In genomic region chr14:94346841-94347240, GRCh38 we compare ENCODE assay signal across 20 cellular contexts. TPM values are rescaled to one million over a fixed set of nuclear protein-coding genes. Genes with fewer than 3 reads are reported as not detected.
DNase-seq lines count a peak whose midpoint lies in the region; ATAC-seq and TF ChIP-seq lines count a peak whose summit lies in the region.
"Had no signal": no experiment of that assay in that cellular context is flagged by ENCODE, and none has a peak within 500 bp of the region (broad histone marks: within the 10 kb centered on the region; RNA-seq: fewer than 3 reads in every experiment).

No MANE protein-coding gene starts in this region.

- WGBS in heart left ventricle, 4 donors = 79 to 90% (median 85%) methylated on average over 5 of the region's 5 CpGs

- H3K9me3 Mint-ChIP-seq in stimulated activated naive B cell treated with anti-CD40 and anti-IgM and Interleukin-4, amounts not matched to agents 10 μg/mL and 1 μg/mL and 100 μg/mL, for 72 hours = peaks cover 0 to under 1% of the 10 kb centered on the region in 2 donors
- H3K9me3 Mint-ChIP-seq: natural killer cell treated with Interleukin-12 subunit alpha and Interleukin-12 subunit beta and Interleukin-15 and Interleukin-18, amount 100 ng/mL, for 72 hours; type B pancreatic cell had no signal

- H3K27ac Mint-ChIP-seq in T-helper 17 cell = peak overlapping the region; percentile 92
- peak overlapping the region; percentile 93 for H3K27ac Mint-ChIP-seq in stimulated activated naive B cell treated with anti-CD40 and anti-IgM and Interleukin-4, amounts not matched to agents 10 μg/mL and 1 μg/mL and 100 μg/mL, for 72 hours
- H3K27ac Mint-ChIP-seq: natural killer cell treated with Interleukin-12 subunit alpha and Interleukin-12 subunit beta and Interleukin-15 and Interleukin-18, amount 100 ng/mL, for 72 hours; type B pancreatic cell had no signal

- no peaks in the 10 kb centered on the region for H3K36me3 ChIP-seq in right atrium auricular region
- no peaks in the 10 kb centered on the region for H3K36me3 ChIP-seq in heart left ventricle
- no peaks in the 10 kb centered on the region for H3K36me3 ChIP-seq in WERI-Rb-1
- H3K36me3 ChIP-seq: left ventricle myocardium inferior, SJCRH30 had no signal

- H3K4me3 ChIP-seq in right atrium auricular region (no peak overlapping the region), heart left ventricle (no peak overlapping the region), WERI-Rb-1 (ENCODE audit: low read depth, low read length) (no peak overlapping the region)
- H3K4me3 ChIP-seq: left ventricle myocardium inferior, SJCRH30 had no signal

- DNase-seq in right atrium auricular region (ENCODE audit: low spot score) (peak; percentile 28), heart left ventricle (no peak), T-helper 17 cell (no peak), WERI-Rb-1 (no peak), cerebellar nuclear complex (lab: John Stamatoyannopoulos, UW) (no peak)
- DNase-seq in stimulated activated naive B cell treated with anti-CD40 and anti-IgM and Interleukin-4, amounts not matched to agents 10 μg/mL and 1 μg/mL and 100 μg/mL, for 72 hours = no peak
- DNase-seq: amniotic stem cell, cortex of kidney, DMS79, hippocampal formation, left ventricle myocardium inferior, MV-4-11, NCI-H2171 treated with DMSO at 0.1 percent for 48 hours, SJCRH30 had no signal

- H3K4me1 Mint-ChIP-seq in T-helper 17 cell = peaks cover 7% of the 10 kb centered on the region
- no peaks in the 10 kb centered on the region for H3K4me1 Mint-ChIP-seq in stimulated activated naive B cell treated with anti-CD40 and anti-IgM and Interleukin-4, amounts not matched to agents 10 μg/mL and 1 μg/mL and 100 μg/mL, for 72 hours

- no peaks in the 10 kb centered on the region for H3K36me3 Mint-ChIP-seq in T-helper 17 cell (ENCODE audit: low read depth)
- no peaks in the 10 kb centered on the region for H3K36me3 Mint-ChIP-seq in stimulated activated naive B cell treated with anti-CD40 and anti-IgM and Interleukin-4, amounts not matched to agents 10 μg/mL and 1 μg/mL and 100 μg/mL, for 72 hours
- H3K36me3 Mint-ChIP-seq: natural killer cell treated with Interleukin-12 subunit alpha and Interleukin-12 subunit beta and Interleukin-15 and Interleukin-18, amount 100 ng/mL, for 72 hours; type B pancreatic cell had no signal

- H3K4me1 ChIP-seq in right atrium auricular region = peaks cover 0 to 12% of the 10 kb centered on the region in 2 donors
- H3K4me1 ChIP-seq in heart left ventricle = peaks cover 0 to 15% (median 9%) of the 10 kb centered on the region in 12 donors

- no peak for TF ChIP-seq POLR2A in heart left ventricle (IDR thresholded peaks at IDR 0.05)

- intact Hi-C loops in heart left ventricle (cut with DNase I) = no loop called here

- no peaks in the 10 kb centered on the region for H3K9me3 ChIP-seq in right atrium auricular region
- no peaks in the 10 kb centered on the region for H3K9me3 ChIP-seq in heart left ventricle
- no peaks in the 10 kb centered on the region for H3K9me3 ChIP-seq in T-helper 17 cell (ENCODE audit: control insufficient read depth, low read length, poor library complexity, severe bottlenecking)
- H3K9me3 ChIP-seq in WERI-Rb-1 (ENCODE audit: severe bottlenecking) = no peaks in the 10 kb centered on the region
- H3K9me3 ChIP-seq: left ventricle myocardium inferior, SJCRH30 had no signal

- H3K4me3 Mint-ChIP-seq in T-helper 17 cell = peak overlapping the region; percentile 47
- H3K4me3 Mint-ChIP-seq in stimulated activated naive B cell treated with anti-CD40 and anti-IgM and Interleukin-4, amounts not matched to agents 10 μg/mL and 1 μg/mL and 100 μg/mL, for 72 hours = no peak overlapping the region
- H3K4me3 Mint-ChIP-seq: natural killer cell treated with Interleukin-12 subunit alpha and Interleukin-12 subunit beta and Interleukin-15 and Interleukin-18, amount 100 ng/mL, for 72 hours; type B pancreatic cell had no signal

- no peak overlapping the region for H3K27ac ChIP-seq in right atrium auricular region
- no peak overlapping the region for H3K27ac ChIP-seq in heart left ventricle
- H3K27ac ChIP-seq in WERI-Rb-1 = no peak overlapping the region
- H3K27ac ChIP-seq: left ventricle myocardium inferior, SJCRH30, VCaP had no signal

- ATAC-seq in heart left ventricle (no peak), HG02885 (IDR thresholded peaks at IDR 0.05; ENCODE audit: poor library complexity, unreplicated experiment) (peak; percentile 13), T-helper 17 cell (no peak), GM19467 (IDR thresholded peaks at IDR 0.05; ENCODE audit: unreplicated experiment) (no peak)
- no peak for ATAC-seq in stimulated activated naive B cell treated with anti-CD40 and anti-IgM and Interleukin-4, amounts not matched to agents 10 μg/mL and 1 μg/mL and 100 μg/mL, for 72 hours (replicated peaks)

- H3K27me3 Mint-ChIP-seq in T-helper 17 cell = no peaks in the 10 kb centered on the region
- peaks cover 11% of the 10 kb centered on the region in 2 donors for H3K27me3 Mint-ChIP-seq in stimulated activated naive B cell treated with anti-CD40 and anti-IgM and Interleukin-4, amounts not matched to agents 10 μg/mL and 1 μg/mL and 100 μg/mL, for 72 hours

- H3K27me3 ChIP-seq in right atrium auricular region (no peaks in the 10 kb centered on the region), heart left ventricle (peaks cover 0 to 13% (median 0%) of the 10 kb centered on the region in 9 donors), WERI-Rb-1 (ENCODE audit: insufficient read depth, low read depth, severe bottlenecking) (peaks cover 5% of the 10 kb centered on the region)
- H3K27me3 ChIP-seq: SJCRH30 had no signal

- TF ChIP-seq CTCF in right atrium auricular region (IDR thresholded peaks at IDR 0.05) = no peak
- no peak for TF ChIP-seq CTCF in heart left ventricle (IDR thresholded peaks at IDR 0.05)
- TF ChIP-seq CTCF in WERI-Rb-1 (IDR thresholded peaks at IDR 0.05; ENCODE audit: low read depth, low read length) = no peak

RNA-seq across cellular contexts. Expression of gene SERPINA2, which starts 19.7 kb away (rescaled TPM):
- total RNA-seq in right atrium auricular region (not detected), heart left ventricle (not detected), T-helper 17 cell (not detected)
- polyA plus RNA-seq in heart left ventricle = not detected
- total RNA-seq: H1; left ventricle myocardium inferior; natural killer cell treated with Interleukin-12 subunit alpha and Interleukin-12 subunit beta and Interleukin-15 and Interleukin-18, amount 100 ng/mL, for 72 hours; SJCRH30 had no signal
- polyA plus RNA-seq: H1 had no signal

RNA-seq across cellular contexts. Expression of gene SERPINA6, which starts 23.7 kb away (rescaled TPM):
- total RNA-seq in right atrium auricular region (not detected), heart left ventricle (not detected), T-helper 17 cell (not detected)
- not detected for polyA plus RNA-seq in heart left ventricle
- total RNA-seq: H1; left ventricle myocardium inferior; natural killer cell treated with Interleukin-12 subunit alpha and Interleukin-12 subunit beta and Interleukin-15 and Interleukin-18, amount 100 ng/mL, for 72 hours; SJCRH30 had no signal
- polyA plus RNA-seq: H1 had no signal

RNA-seq across cellular contexts. Expression of gene SERPINA1, which starts 41.6 kb away (rescaled TPM):
- total RNA-seq in right atrium auricular region (1 to 10 TPM; 2.4 to 8.8 TPM), heart left ventricle (10 to 100 TPM in 2 of 9 donors, 1 to 10 TPM in 7; 1.7 to 53.4 (median 4.4) TPM), T-helper 17 cell (10 to 100 TPM in 1 of 2 donors, 1 to 10 TPM in 1; 3.5 to 15.5 TPM)
- 1 to 10 TPM in 1 of 2 donors, under 1 TPM in 1; 0.99 to 8.7 TPM for polyA plus RNA-seq in heart left ventricle
- total RNA-seq: H1, SJCRH30 had no signal

RNA-seq across cellular contexts. Expression of gene SERPINA10, which starts 53.8 kb away (rescaled TPM):
- not detected for total RNA-seq in right atrium auricular region
- not detected for total RNA-seq in heart left ventricle
- polyA plus RNA-seq in heart left ventricle = not detected
- not detected for total RNA-seq in T-helper 17 cell
- total RNA-seq: H1; left ventricle myocardium inferior; natural killer cell treated with Interleukin-12 subunit alpha and Interleukin-12 subunit beta and Interleukin-15 and Interleukin-18, amount 100 ng/mL, for 72 hours; SJCRH30 had no signal
- polyA plus RNA-seq: H1 had no signal
